ENCODE assay signal across 14 cellular contexts in the genomic region with DNA sequence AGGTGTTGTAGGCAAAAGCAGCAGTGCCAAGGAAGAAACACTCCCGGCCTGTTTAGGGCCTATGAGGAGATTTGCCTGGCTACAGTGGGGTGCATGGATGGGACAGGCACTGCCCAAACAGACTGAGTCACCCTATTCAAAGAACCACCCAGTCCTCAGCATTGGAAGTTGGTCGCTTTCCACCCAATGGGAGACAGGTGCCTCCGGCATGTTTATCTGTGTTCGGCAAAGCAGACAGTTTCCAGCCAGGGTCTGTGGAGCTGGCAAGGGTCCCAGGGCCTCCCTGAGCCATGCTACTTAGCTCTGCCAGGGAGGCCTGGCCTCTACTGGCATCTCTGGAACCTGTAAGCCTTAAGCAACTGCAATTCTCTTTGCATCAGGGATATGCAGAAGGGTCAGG.
"Had no signal": no experiment of that assay in that cellular context is flagged by ENCODE, and none has a peak within 500 bp of the region (broad histone marks: within the 10 kb centered on the region; RNA-seq: fewer than 3 reads in every experiment).

No MANE protein-coding gene starts in this region.

- DNase-seq: activated CD4-positive, alpha-beta T cell treated with anti-CD3 and anti-CD28 coated beads, Interleukin-2, amount 10 ng/mL, durations not matched to agents 24 days and 14 days; activated CD4-positive, CD25-positive, alpha-beta regulatory T cell; activated CD8-positive, alpha-beta memory T cell treated with anti-CD3 and anti-CD28 coated beads, Interleukin-2, amount 50 U/mL, for 4 hours; activated CD8-positive, alpha-beta T cell treated with anti-CD3 and anti-CD28 coated beads, Interleukin-2, amount 10 ng/mL, durations not matched to agents 7 days and 5 days; activated effector memory CD4-positive, alpha-beta T cell treated with anti-CD3 and anti-CD28 coated beads, Interleukin-2, amount 50 U/mL, for 16 hours; activated T-cell treated with anti-CD3 and anti-CD28 coated beads, Interleukin-2, amount 50 U/mL, for 48 hours; amniotic stem cell; cortex of kidney; effector CD4-positive, alpha-beta T cell; foreskin fibroblast; glutamatergic neuron; left ventricle myocardium inferior; naive thymus-derived CD8-positive, alpha-beta T cell had no signal

- H3K36me3 ChIP-seq: left ventricle myocardium inferior had no signal

- H3K4me3 ChIP-seq: left ventricle myocardium inferior had no signal

- H3K27ac ChIP-seq: left ventricle myocardium inferior, parathyroid adenoma had no signal

- H3K79me2 ChIP-seq: parathyroid adenoma had no signal

- H2AFZ ChIP-seq: parathyroid adenoma had no signal

- H3K9ac ChIP-seq: parathyroid adenoma had no signal

- H3K4me1 ChIP-seq: left ventricle myocardium inferior, parathyroid adenoma had no signal

- H3K9me3 ChIP-seq: left ventricle myocardium inferior had no signal
